17 cellular contexts compared by ENCODE assay signal in genomic region chr5:176384366-176384930, GRCh38. TPM values are rescaled to one million over a fixed set of nuclear protein-coding genes. Genes with fewer than 3 reads are reported as not detected.
A peak's percentile ranks its signal among the peaks of the same experiment; 100 is the strongest.
DNase-seq lines count a peak whose midpoint lies in the region; ATAC-seq, FAIRE-seq and TF ChIP-seq lines count a peak whose summit lies in the region.
"Had no signal": no experiment of that assay in that cellular context is flagged by ENCODE, and none has a peak within 500 bp of the region (broad histone marks: within the 10 kb centered on the region; RNA-seq: fewer than 3 reads in every experiment).

No MANE protein-coding gene starts in this region.

- no peak overlapping the region for H3K4me3 ChIP-seq in GM12878
- H3K4me3 ChIP-seq: GM23338 had no signal

- no peak for ATAC-seq in stimulated activated naive CD8-positive, alpha-beta T cell treated with anti-CD3 and anti-CD28 coated beads, Interleukin-15, Interleukin-2, amounts not matched to agents 100 U/mL and 50 U/mL, for 24 hours
- no peak for ATAC-seq in GM12878
- no peak for ATAC-seq in stimulated activated naive B cell treated with anti-CD40 and anti-IgM and Interleukin-4, amounts not matched to agents 10 μg/mL and 1 μg/mL and 100 μg/mL, for 72 hours (replicated peaks)
- no peak for ATAC-seq in CD4-positive, alpha-beta T cell (ENCODE audit: poor library complexity)
- ATAC-seq: CD8-positive, alpha-beta T cell; GM23338 had no signal

- no peak overlapping the region for H3K27ac ChIP-seq in GM12878 (ENCODE audit: control insufficient read depth, insufficient read depth)
- no peak overlapping the region for H3K27ac ChIP-seq in CD4-positive, alpha-beta T cell (ENCODE audit: low read depth, low read length)
- H3K27ac ChIP-seq: C4-2B had no signal

- TF ChIP-seq EP300 in GM12878 (IDR thresholded peaks at IDR 0.05; ENCODE audit: borderline replicate concordance in 1 of 2, control insufficient read depth in 1 of 2, low read depth in 2 of 2, low read length in 2 of 2), result no peak

- DNase-seq in stimulated activated naive CD8-positive, alpha-beta T cell treated with anti-CD3 and anti-CD28 coated beads, Interleukin-15, Interleukin-2, amounts not matched to agents 100 U/mL and 50 U/mL, for 24 hours, result no peak
- DNase-seq in GM12878 (ENCODE audit: low read depth, low spot score), result no peak
- no peak for DNase-seq in neural crest cell (ENCODE audit: low read depth, low spot score)
- DNase-seq in stimulated activated naive B cell treated with anti-CD40 and anti-IgM and Interleukin-4, amounts not matched to agents 10 μg/mL and 1 μg/mL and 100 μg/mL, for 72 hours, result no peak
- DNase-seq in CD4-positive, alpha-beta T cell, result no peak
- DNase-seq in activated effector memory CD4-positive, alpha-beta T cell treated with Interleukin-2 at 50 U/mL for 16 hours, result no peak
- DNase-seq in AG08396 (ENCODE audit: low spot score), result no peak
- DNase-seq: BE2C; Caco-2; CD8-positive, alpha-beta T cell; GF-D8; H7 had no signal

- CTCF ChIA-PET in GM12878 (lab: Yijun Ruan, JAX), result no interaction called here
- CTCF ChIA-PET in CD4-positive, alpha-beta T cell (lab: Charles Lee), result no interaction called here

- POLR2A ChIA-PET in GM12878 (lab: Charles Lee), result interaction anchor here (0.6 kb wide), 1 partner anchor 9 kb away, joined by 4 read pairs; no protein-coding TSS in a partner anchor
- POLR2A ChIA-PET in CD4-positive, alpha-beta T cell (lab: Charles Lee), result no interaction called here

- no peaks in the 10 kb centered on the region for H3K27me3 Mint-ChIP-seq in stimulated activated naive CD8-positive, alpha-beta T cell treated with anti-CD3 and anti-CD28 coated beads, Interleukin-15, Interleukin-2, amounts not matched to agents 100 ng/mL and 50 ng/mL, for 24 hours
- H3K27me3 Mint-ChIP-seq in neural crest cell (ENCODE audit: low read depth), result no peaks in the 10 kb centered on the region
- H3K27me3 Mint-ChIP-seq in stimulated activated naive B cell treated with anti-CD40 and anti-IgM and Interleukin-4, amounts not matched to agents 10 μg/mL and 1 μg/mL and 100 μg/mL, for 72 hours, result no peaks in the 10 kb centered on the region
- H3K27me3 Mint-ChIP-seq in CD4-positive, alpha-beta T cell, result no peaks in the 10 kb centered on the region

- in situ Hi-C loops in GM12878 (cut with MboI), result no loop called here

- no peak for TF ChIP-seq RAD21 in GM12878 (IDR thresholded peaks at IDR 0.05; ENCODE audit: insufficient read depth, low read depth, low read length)

- peaks cover 21 to 25% of the 10 kb centered on the region in 2 experiments for H3K36me3 ChIP-seq in GM12878 (ENCODE audit: control insufficient read depth in 2 of 2, insufficient read depth in 2 of 2, low read length in 1 of 2)

- RAD21 ChIA-PET in GM12878 (lab: Charles Lee; ENCODE audit: unreplicated experiment), result no interaction called here

- H3K27me3 ChIP-seq in GM12878 (replicated peaks in 1 of 2; ENCODE audit: control insufficient read depth in 2 of 2, insufficient read depth in 2 of 2, low read length in 1 of 2), result no peaks in the 10 kb centered on the region
- H3K27me3 ChIP-seq in CD4-positive, alpha-beta T cell (ENCODE audit: control insufficient read depth, insufficient read depth, low read length), result no peaks in the 10 kb centered on the region
- H3K27me3 ChIP-seq: BE2C had no signal

- peak overlapping the region; percentile 49 for H3K27ac Mint-ChIP-seq in stimulated activated naive CD8-positive, alpha-beta T cell treated with anti-CD3 and anti-CD28 coated beads, Interleukin-15, Interleukin-2, amounts not matched to agents 100 ng/mL and 50 ng/mL, for 24 hours
- no peak overlapping the region for H3K27ac Mint-ChIP-seq in neural crest cell (ENCODE audit: unreplicated experiment)
- peak overlapping the region; percentile 31 for H3K27ac Mint-ChIP-seq in stimulated activated naive B cell treated with anti-CD40 and anti-IgM and Interleukin-4, amounts not matched to agents 10 μg/mL and 1 μg/mL and 100 μg/mL, for 72 hours
- H3K27ac Mint-ChIP-seq in CD4-positive, alpha-beta T cell, result no peak overlapping the region
- H3K27ac Mint-ChIP-seq: CD8-positive, alpha-beta T cell; GM23338 had no signal

- H3K9me3 Mint-ChIP-seq in stimulated activated naive CD8-positive, alpha-beta T cell treated with anti-CD3 and anti-CD28 coated beads, Interleukin-15, Interleukin-2, amounts not matched to agents 100 ng/mL and 50 ng/mL, for 24 hours, result no peaks in the 10 kb centered on the region
- H3K9me3 Mint-ChIP-seq in neural crest cell, result no peaks in the 10 kb centered on the region
- H3K9me3 Mint-ChIP-seq in stimulated activated naive B cell treated with anti-CD40 and anti-IgM and Interleukin-4, amounts not matched to agents 10 μg/mL and 1 μg/mL and 100 μg/mL, for 72 hours, result no peaks in the 10 kb centered on the region
- H3K9me3 Mint-ChIP-seq in CD4-positive, alpha-beta T cell, result no peaks in the 10 kb centered on the region
- H3K9me3 Mint-ChIP-seq: CD8-positive, alpha-beta T cell; GM23338 had no signal

- FAIRE-seq in GM12878 (lab: Jason Lieb, UNC), result no peak
- FAIRE-seq: A204.1, GM18507 had no signal

- H3K36me3 Mint-ChIP-seq in stimulated activated naive CD8-positive, alpha-beta T cell treated with anti-CD3 and anti-CD28 coated beads, Interleukin-15, Interleukin-2, amounts not matched to agents 100 ng/mL and 50 ng/mL, for 24 hours (ENCODE audit: low read depth), result peaks cover 87% of the 10 kb centered on the region
- H3K36me3 Mint-ChIP-seq in neural crest cell (ENCODE audit: low read depth), result peaks cover 8% of the 10 kb centered on the region
- H3K36me3 Mint-ChIP-seq in stimulated activated naive B cell treated with anti-CD40 and anti-IgM and Interleukin-4, amounts not matched to agents 10 μg/mL and 1 μg/mL and 100 μg/mL, for 72 hours, result peaks cover 41 to 70% of the 10 kb centered on the region in 2 donors
- H3K36me3 Mint-ChIP-seq in CD4-positive, alpha-beta T cell (ENCODE audit: low read depth), result peaks cover 82% of the 10 kb centered on the region

- H3K9me3 ChIP-seq in GM12878 (replicated peaks; ENCODE audit: control insufficient read depth, insufficient read depth, low read length), result no peaks in the 10 kb centered on the region; the same call in 2 of the 3 replicates
- no peaks in the 10 kb centered on the region for H3K9me3 ChIP-seq in CD4-positive, alpha-beta T cell (ENCODE audit: control insufficient read depth, low read length)
- H3K9me3 ChIP-seq: BE2C, Caco-2 had no signal

- intact Hi-C loops in GM12878 (cut with micrococcal nuclease; ENCODE audit: unreplicated experiment), result loop anchor here (10.0 kb wide), 1 partner anchor 150 kb away; the partner anchor contains the start of gene RNF44
- intact Hi-C loops in CD4-positive, alpha-beta T cell (cut with DNase I, micrococcal nuclease), result loop anchor here (10.0 kb wide), 2 partner anchors 150 to 970 kb away; partner anchors contain the start of genes LMAN2 (in 1 of the 2), RGS14 (in 1 of the 2) and RNF44 (in 1 of the 2)

- H4K20me1 ChIP-seq in GM12878 (ENCODE audit: control insufficient read depth, insufficient read depth), result peaks cover 3% of the 10 kb centered on the region; the same call in 1 of the 2 replicates

- no peak overlapping the region for H3K4me3 Mint-ChIP-seq in stimulated activated naive CD8-positive, alpha-beta T cell treated with anti-CD3 and anti-CD28 coated beads, Interleukin-15, Interleukin-2, amounts not matched to agents 100 ng/mL and 50 ng/mL, for 24 hours
- peak overlapping the region; percentile 16 for H3K4me3 Mint-ChIP-seq in neural crest cell
- H3K4me3 Mint-ChIP-seq in stimulated activated naive B cell treated with anti-CD40 and anti-IgM and Interleukin-4, amounts not matched to agents 10 μg/mL and 1 μg/mL and 100 μg/mL, for 72 hours, result no peak overlapping the region
- no peak overlapping the region for H3K4me3 Mint-ChIP-seq in CD4-positive, alpha-beta T cell
- H3K4me3 Mint-ChIP-seq: CD8-positive, alpha-beta T cell; GM23338 had no signal

- H3K79me2 ChIP-seq in GM12878 (ENCODE audit: control insufficient read depth, insufficient read depth, low read length), result peaks cover 38% of the 10 kb centered on the region

- no peak overlapping the region for H3K4me2 ChIP-seq in GM12878 (ENCODE audit: control insufficient read depth, insufficient read depth)
- H3K4me2 ChIP-seq: GM23338 had no signal

- no peak overlapping the region for H2AFZ ChIP-seq in GM12878 (ENCODE audit: control insufficient read depth, low read depth, low read length)
- H2AFZ ChIP-seq: GM23338 had no signal

- SMC1A ChIA-PET in GM12878 (lab: Charles Lee; ENCODE audit: uncharacterized antibody, unreplicated experiment), result no interaction called here

- 81% methylated on average over 8 of the region's 8 CpGs for WGBS in GM12878 (ENCODE audit: insufficient coverage, insufficient replicate concordance, low lambda C conversion rate, missing lambda C conversion rate)

- no peak overlapping the region for H3K9ac ChIP-seq in GM12878 (ENCODE audit: control insufficient read depth, insufficient read depth, low read length)

- peaks cover 6% of the 10 kb centered on the region for H3K4me1 ChIP-seq in GM12878 (ENCODE audit: control insufficient read depth, insufficient read depth, low read length)
- H3K4me1 ChIP-seq: BE2C had no signal

- BruUV-seq in GM12878 (replicated peaks; lab: Mats Ljungman, UMichigan), result no TSS peak

- 0 out of 2 replicates have a peak, but pooled peaks have one; percentile 6 for TF ChIP-seq POLR2A in GM12878 (IDR thresholded peaks at IDR 0.05; ENCODE audit: low read depth, low read length)

- TF ChIP-seq CTCF in GM12878 (IDR thresholded peaks at IDR 0.05 in 2 of 3, conservative IDR thresholded peaks at IDR 0.05 in 1 of 3; ENCODE audit: control insufficient read depth in 2 of 3, extremely low read depth in 1 of 3, insufficient read depth in 1 of 3, low read depth in 3 of 3, low read length in 3 of 3) (no peak), neural crest cell (conservative IDR thresholded peaks at IDR 0.05) (no peak)
- TF ChIP-seq CTCF in CD4-positive, alpha-beta T cell (IDR thresholded peaks at IDR 0.05), result no peak

- H3K4me1 Mint-ChIP-seq in stimulated activated naive CD8-positive, alpha-beta T cell treated with anti-CD3 and anti-CD28 coated beads, Interleukin-15, Interleukin-2, amounts not matched to agents 100 ng/mL and 50 ng/mL, for 24 hours (ENCODE audit: low read depth), result peaks cover 23% of the 10 kb centered on the region
- H3K4me1 Mint-ChIP-seq in neural crest cell, result peaks cover 30% of the 10 kb centered on the region
- peaks cover 24 to 47% of the 10 kb centered on the region in 2 donors for H3K4me1 Mint-ChIP-seq in stimulated activated naive B cell treated with anti-CD40 and anti-IgM and Interleukin-4, amounts not matched to agents 10 μg/mL and 1 μg/mL and 100 μg/mL, for 72 hours
- peaks cover 34% of the 10 kb centered on the region for H3K4me1 Mint-ChIP-seq in CD4-positive, alpha-beta T cell (ENCODE audit: low read depth)

RNA-seq across cellular contexts. Expression of gene NOP16, which starts 4.0 kb away (rescaled TPM):
- total RNA-seq in GM12878 (2013; cell fraction: nucleolus; rRNA removed), result 65.7 and 66.1 TPM in 2 replicates
- total RNA-seq in GM12878 (2014; rRNA removed) (50.3 and 52.3 TPM in 2 replicates), GM12878 (2014; rRNA removed; fragmentation: Illumina TruSeq; extraction: Trizol) (84.2 and 98.1 TPM in 2 replicates), GM12878 (2021) (89.2 and 90.8 TPM in 2 replicates), neural crest cell (40.9 and 42.4 TPM in 2 replicates)
- 50.5 TPM for polyA plus RNA-seq in GM12878 (2011; ENCODE audit: low read depth)
- polyA plus RNA-seq in GM12878 (2011; rRNA removed) (68.8 and 93.8 TPM in 2 replicates), GM12878 (2014; fragmentation: Illumina TruSeq; extraction: Trizol) (61.5 and 105 TPM in 2 replicates), GM12878 (2014; fragmentation: Nextera tagmentation; extraction: Ambion mirVana) (100 to 1,000 TPM; 177 to 196 TPM), GM12878 (2014; rRNA removed) (122 and 128 TPM in 2 replicates), GM12878 (2016; fragmentation: Nextera tagmentation; extraction: Ambion mirVana) (100 to 1,000 TPM; 231 to 276 TPM)
- polyA plus RNA-seq in GM12878 (2011; cell fraction: cytosol; rRNA removed), result 87.9 and 103 TPM in 2 replicates
- polyA plus RNA-seq in GM12878 (2011; cell fraction: nucleus; rRNA removed), result 86.0 and 103 TPM in 2 replicates
- polyA plus RNA-seq in GM12878 (2012), result 49.5 and 61.0 TPM in 2 replicates
- 33.9 and 41.8 TPM in 2 replicates for polyA minus RNA-seq in GM12878 (2011; rRNA and poly(A)+ RNA removed)
- 20.8 and 23.2 TPM in 2 replicates for polyA minus RNA-seq in GM12878 (2011; cell fraction: cytosol; rRNA and poly(A)+ RNA removed)
- polyA minus RNA-seq in GM12878 (2011; cell fraction: nucleus; rRNA and poly(A)+ RNA removed), result 48.2 and 102 TPM in 2 replicates
- 10 to 100 TPM; 12.0 to 14.5 TPM for total RNA-seq in CD4-positive, alpha-beta T cell

RNA-seq across cellular contexts. Expression of gene HIGD2A, which starts 4.1 kb away (rescaled TPM):
- total RNA-seq in GM12878 (2013; cell fraction: nucleolus; rRNA removed), result 16.4 and 16.5 TPM in 2 replicates
- total RNA-seq in GM12878 (2014; rRNA removed), result 314 and 348 TPM in 2 replicates
- total RNA-seq in GM12878 (2014; rRNA removed; fragmentation: Illumina TruSeq; extraction: Trizol), result 153 and 159 TPM in 2 replicates
- 160 and 170 TPM in 2 replicates for total RNA-seq in GM12878 (2021)
- polyA plus RNA-seq in GM12878 (2011; ENCODE audit: low read depth), result 108 TPM
- 113 and 155 TPM in 2 replicates for polyA plus RNA-seq in GM12878 (2011; rRNA removed)
- polyA plus RNA-seq in GM12878 (2011; cell fraction: cytosol; rRNA removed), result 357 and 366 TPM in 2 replicates
- 108 and 121 TPM in 2 replicates for polyA plus RNA-seq in GM12878 (2011; cell fraction: nucleus; rRNA removed)
- polyA plus RNA-seq in GM12878 (2012), result 230 and 260 TPM in 2 replicates
- polyA plus RNA-seq in GM12878 (2014; fragmentation: Illumina TruSeq; extraction: Trizol), result 61.4 and 152 TPM in 2 replicates
- 100 to 1,000 TPM; 196 to 327 TPM for polyA plus RNA-seq in GM12878 (2014; fragmentation: Nextera tagmentation; extraction: Ambion mirVana)
- polyA plus RNA-seq in GM12878 (2014; rRNA removed), result 343 and 345 TPM in 2 replicates
- polyA plus RNA-seq in GM12878 (2016; fragmentation: Nextera tagmentation; extraction: Ambion mirVana), result 100 to 1,000 TPM; 191 to 218 TPM
- 56.8 and 166 TPM in 2 replicates for polyA minus RNA-seq in GM12878 (2011; rRNA and poly(A)+ RNA removed)
- 76.2 and 82.9 TPM in 2 replicates for polyA minus RNA-seq in GM12878 (2011; cell fraction: cytosol; rRNA and poly(A)+ RNA removed)
- 26.5 and 33.9 TPM in 2 replicates for polyA minus RNA-seq in GM12878 (2011; cell fraction: nucleus; rRNA and poly(A)+ RNA removed)
- 91.2 and 92.5 TPM in 2 replicates for total RNA-seq in neural crest cell
- total RNA-seq in CD4-positive, alpha-beta T cell, result 100 to 1,000 TPM in 1 of 2 experiments, 10 to 100 TPM in 1; 98.2 to 104 TPM

RNA-seq across cellular contexts. Expression of gene ARL10, which starts 19.2 kb away (rescaled TPM):
- 32.8 and 65.0 TPM in 2 replicates for total RNA-seq in GM12878 (2013; cell fraction: nucleolus; rRNA removed)
- 3.4 and 3.6 TPM in 2 replicates for total RNA-seq in GM12878 (2014; rRNA removed)
- total RNA-seq in GM12878 (2014; rRNA removed; fragmentation: Illumina TruSeq; extraction: Trizol), result 1.7 and 1.8 TPM in 2 replicates
- total RNA-seq in GM12878 (2021), result 6.4 and 7.2 TPM in 2 replicates
- polyA plus RNA-seq in GM12878 (2011; ENCODE audit: low read depth), result 7.5 TPM
- polyA plus RNA-seq in GM12878 (2011; rRNA removed), result 3.2 and 4.0 TPM in 2 replicates
- 2.3 and 3.0 TPM in 2 replicates for polyA plus RNA-seq in GM12878 (2011; cell fraction: cytosol; rRNA removed)
- 6.8 and 7.8 TPM in 2 replicates for polyA plus RNA-seq in GM12878 (2011; cell fraction: nucleus; rRNA removed)
- polyA plus RNA-seq in GM12878 (2012), result 3.7 and 6.9 TPM in 2 replicates
- polyA plus RNA-seq in GM12878 (2014; fragmentation: Illumina TruSeq; extraction: Trizol), result 3.0 and 3.8 TPM in 2 replicates
- under 1 TPM; 0.44 to 0.69 TPM for polyA plus RNA-seq in GM12878 (2014; fragmentation: Nextera tagmentation; extraction: Ambion mirVana)
- polyA plus RNA-seq in GM12878 (2014; rRNA removed), result 4.6 and 5.4 TPM in 2 replicates
- polyA plus RNA-seq in GM12878 (2016; fragmentation: Nextera tagmentation; extraction: Ambion mirVana), result 1 to 10 TPM; 1.0 to 1.3 TPM
- polyA minus RNA-seq in GM12878 (2011; rRNA and poly(A)+ RNA removed), result 3.6 and 4.6 TPM in 2 replicates
- polyA minus RNA-seq in GM12878 (2011; cell fraction: cytosol; rRNA and poly(A)+ RNA removed), result 1.1 and 2.1 TPM in 2 replicates
- 2.9 and 3.2 TPM in 2 replicates for polyA minus RNA-seq in GM12878 (2011; cell fraction: nucleus; rRNA and poly(A)+ RNA removed)
- 37.2 and 40.0 TPM in 2 replicates for total RNA-seq in neural crest cell
- total RNA-seq in CD4-positive, alpha-beta T cell, result 1 to 10 TPM; 3.2 to 4.4 TPM

RNA-seq across cellular contexts. Expression of gene KIAA1191, which starts 22.9 kb away (rescaled TPM):
- 74.8 and 88.5 TPM in 2 replicates for total RNA-seq in GM12878 (2013; cell fraction: nucleolus; rRNA removed)
- total RNA-seq in GM12878 (2014; rRNA removed) (38.6 and 41.0 TPM in 2 replicates), GM12878 (2014; rRNA removed; fragmentation: Illumina TruSeq; extraction: Trizol) (26.3 and 27.9 TPM in 2 replicates), GM12878 (2021) (35.6 and 35.7 TPM in 2 replicates), neural crest cell (112 and 118 TPM in 2 replicates)
- 23.0 TPM for polyA plus RNA-seq in GM12878 (2011; ENCODE audit: low read depth)
- polyA plus RNA-seq in GM12878 (2011; rRNA removed) (42.1 and 58.2 TPM in 2 replicates), GM12878 (2014; fragmentation: Illumina TruSeq; extraction: Trizol) (45.5 and 47.1 TPM in 2 replicates), GM12878 (2014; fragmentation: Nextera tagmentation; extraction: Ambion mirVana) (10 to 100 TPM; 14.9 to 16.3 TPM), GM12878 (2014; rRNA removed) (36.3 and 37.8 TPM in 2 replicates), GM12878 (2016; fragmentation: Nextera tagmentation; extraction: Ambion mirVana) (10 to 100 TPM; 19.4 to 20.5 TPM)
- 64.5 and 65.9 TPM in 2 replicates for polyA plus RNA-seq in GM12878 (2011; cell fraction: cytosol; rRNA removed)
- polyA plus RNA-seq in GM12878 (2011; cell fraction: nucleus; rRNA removed), result 43.9 and 48.9 TPM in 2 replicates
- 35.0 and 36.3 TPM in 2 replicates for polyA plus RNA-seq in GM12878 (2012)
- polyA minus RNA-seq in GM12878 (2011; rRNA and poly(A)+ RNA removed), result 56.7 and 67.2 TPM in 2 replicates
- polyA minus RNA-seq in GM12878 (2011; cell fraction: cytosol; rRNA and poly(A)+ RNA removed), result 16.2 and 20.9 TPM in 2 replicates
- polyA minus RNA-seq in GM12878 (2011; cell fraction: nucleus; rRNA and poly(A)+ RNA removed), result 43.3 and 58.6 TPM in 2 replicates
- total RNA-seq in CD4-positive, alpha-beta T cell, result 10 to 100 TPM; 64.8 TPM

RNA-seq across cellular contexts. Expression of gene CLTB, which starts 31.9 kb away (rescaled TPM):
- 8.3 and 9.2 TPM in 2 replicates for total RNA-seq in GM12878 (2013; cell fraction: nucleolus; rRNA removed)
- total RNA-seq in GM12878 (2014; rRNA removed), result 48.0 and 52.8 TPM in 2 replicates
- 21.1 and 22.4 TPM in 2 replicates for total RNA-seq in GM12878 (2014; rRNA removed; fragmentation: Illumina TruSeq; extraction: Trizol)
- 46.5 and 51.0 TPM in 2 replicates for total RNA-seq in GM12878 (2021)
- polyA plus RNA-seq in GM12878 (2011; ENCODE audit: low read depth), result 11.4 TPM
- 19.0 and 28.7 TPM in 2 replicates for polyA plus RNA-seq in GM12878 (2011; rRNA removed)
- 34.6 and 53.1 TPM in 2 replicates for polyA plus RNA-seq in GM12878 (2011; cell fraction: cytosol; rRNA removed)
- polyA plus RNA-seq in GM12878 (2011; cell fraction: nucleus; rRNA removed), result 37.9 and 40.0 TPM in 2 replicates
- 20.3 and 25.4 TPM in 2 replicates for polyA plus RNA-seq in GM12878 (2012)
- polyA plus RNA-seq in GM12878 (2014; fragmentation: Illumina TruSeq; extraction: Trizol), result 4.5 and 18.4 TPM in 2 replicates
- polyA plus RNA-seq in GM12878 (2014; fragmentation: Nextera tagmentation; extraction: Ambion mirVana), result 1 to 10 TPM; 1.6 to 4.4 TPM
- 51.5 and 52.7 TPM in 2 replicates for polyA plus RNA-seq in GM12878 (2014; rRNA removed)
- 10 to 100 TPM; 45.1 to 50.2 TPM for polyA plus RNA-seq in GM12878 (2016; fragmentation: Nextera tagmentation; extraction: Ambion mirVana)
- polyA minus RNA-seq in GM12878 (2011; rRNA and poly(A)+ RNA removed), result 11.5 and 20.6 TPM in 2 replicates
- polyA minus RNA-seq in GM12878 (2011; cell fraction: cytosol; rRNA and poly(A)+ RNA removed), result 12.3 and 13.3 TPM in 2 replicates
- polyA minus RNA-seq in GM12878 (2011; cell fraction: nucleus; rRNA and poly(A)+ RNA removed), result 4.8 and 10.5 TPM in 2 replicates
- 31.6 and 36.0 TPM in 2 replicates for total RNA-seq in neural crest cell
- total RNA-seq in CD4-positive, alpha-beta T cell, result 10 to 100 TPM; 69.5 to 73.2 TPM

Comparison
In these comparisons a context has a peak if more than half of its experiments do, and no peak if none do; other contexts are left out.
1. H3K27ac Mint-ChIP-seq: peak in stimulated activated naive CD8-positive, alpha-beta T cell treated with anti-CD3 and anti-CD28 coated beads, Interleukin-15, Interleukin-2, amounts not matched to agents 100 ng/mL and 50 ng/mL, for 24 hours (single experiment) and stimulated activated naive B cell treated with anti-CD40 and anti-IgM and Interleukin-4, amounts not matched to agents 10 μg/mL and 1 μg/mL and 100 μg/mL, for 72 hours (single experiment); none in neural crest cell (single experiment) and CD4-positive, alpha-beta T cell (single experiment).